Comparison of ENCODE assay signal across 28 cellular contexts in the genomic region with DNA sequence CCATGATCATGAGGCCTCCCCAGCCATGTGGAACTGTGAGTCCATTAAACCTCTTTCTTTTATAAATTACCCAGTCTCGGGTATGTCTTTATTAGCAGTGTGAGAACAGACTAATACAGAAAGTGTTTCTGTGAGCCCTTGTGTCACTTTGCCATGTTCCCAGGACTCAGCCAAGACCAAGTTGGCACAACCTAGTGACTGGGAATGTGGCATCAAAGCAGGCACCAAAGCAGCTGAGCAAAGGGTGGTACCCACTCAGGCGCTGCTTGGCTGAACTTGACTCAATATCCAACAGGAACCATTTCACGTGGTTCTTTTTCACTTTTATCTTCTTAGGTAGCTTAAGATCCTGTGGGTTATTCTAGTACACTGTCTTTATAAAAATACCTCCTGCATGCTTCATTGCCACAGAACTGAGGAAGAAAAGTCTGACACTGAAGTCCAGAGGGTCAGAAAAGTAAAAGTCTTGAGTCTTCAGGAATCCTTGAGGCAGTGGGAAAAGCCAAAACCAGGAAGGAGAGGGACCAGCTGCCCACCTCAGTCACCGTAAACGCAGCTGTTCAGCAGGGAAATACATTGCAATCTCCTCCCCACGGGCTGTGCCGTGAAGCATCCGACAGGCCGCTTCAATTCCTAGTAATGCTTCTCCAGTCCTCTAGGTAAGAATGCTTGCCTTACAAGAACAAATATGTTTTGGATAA.
"Had no signal": no experiment of that assay in that cellular context is flagged by ENCODE, and none has a peak within 500 bp of the region (broad histone marks: within the 10 kb centered on the region; RNA-seq: fewer than 3 reads in every experiment).

No MANE protein-coding gene starts in this region.

- DNase-seq: activated CD4-positive, alpha-beta T cell treated with anti-CD3 and anti-CD28 coated beads for 48 hours; activated CD4-positive, alpha-beta T cell treated with anti-CD3 and anti-CD28 coated beads, Interleukin-2, amount 50 U/mL, for 48 hours; activated CD8-positive, alpha-beta memory T cell treated with anti-CD3 and anti-CD28 coated beads for 24 hours; activated effector memory CD4-positive, alpha-beta T cell treated with Interleukin-2 at 50 U/mL for 16 hours; activated naive CD4-positive, alpha-beta T cell treated with anti-CD3 and anti-CD28 coated beads for 36 hours; activated naive CD8-positive, alpha-beta T cell treated with anti-CD3 and anti-CD28 coated beads for 36 hours; adrenal gland; aorta; esophagus squamous epithelium; foreskin melanocyte; heart right ventricle; lower lobe of right lung; mesendoderm; mucosa of descending colon; right lobe of liver; small intestine; stimulated activated CD4-positive, alpha-beta T cell treated with anti-CD3 and anti-CD28 coated beads, Interleukin-4, amount 100 ng/mL, for 4 hours; stimulated activated CD8-positive, alpha-beta memory T cell treated with anti-CD3 and anti-CD28 coated beads, Interleukin-4, amount 100 ng/mL, for 48 hours; stimulated activated naive CD8-positive, alpha-beta T cell treated with anti-CD3 and anti-CD28 coated beads, Interleukin-15, amount 100 ng/mL, for 72 hours; T-helper 1 cell; upper lobe of left lung had no signal

- ATAC-seq: body of pancreas; heart right ventricle; left lobe of liver; lower lobe of right lung; mucosa of descending colon; right lobe of liver; stimulated activated memory B cell treated with anti-CD40 and anti-IgM and Interleukin-4, amounts not matched to agents 10 μg/mL and 1 μg/mL and 100 μg/mL, for 72 hours; stimulated activated naive CD8-positive, alpha-beta T cell treated with anti-CD3 and anti-CD28 coated beads, Interleukin-15, amount 100 ng/mL, for 72 hours had no signal

- H3K27ac ChIP-seq: adrenal gland, epithelial cell of prostate, esophagus squamous epithelium, heart right ventricle, lower lobe of right lung, neutrophil, right lobe of liver, upper lobe of left lung, vagina, VCaP had no signal
